1 cellular context compared by ENCODE assay signal in the genomic region with DNA sequence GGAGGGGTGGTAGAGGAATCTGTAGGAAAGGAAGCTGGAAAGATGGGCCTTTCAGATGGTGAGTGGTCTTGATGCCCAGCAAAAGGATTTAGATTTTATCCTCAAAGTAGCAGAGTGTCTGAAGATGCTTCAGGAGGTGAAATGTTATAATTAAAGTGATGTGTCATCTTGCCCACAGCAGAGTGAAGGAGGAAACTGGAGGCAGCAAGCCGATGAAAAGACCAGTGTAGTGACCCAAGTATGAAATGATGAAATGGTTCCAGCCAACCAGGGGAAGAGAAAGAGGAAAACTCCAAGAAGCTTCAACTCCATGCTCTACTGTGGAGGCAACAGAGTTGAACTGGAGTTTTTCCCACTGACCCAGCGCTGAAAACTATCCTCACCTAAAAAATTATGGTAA.
TF ChIP-seq lines count a peak whose summit lies in the region.

No MANE protein-coding gene starts in this region.

TF ChIP-seq in H1, 55 proteins besides CTCF, POLR2A, EP300 and RAD21:
- TF ChIP-seq SAP30 (IDR thresholded peaks at IDR 0.05; ENCODE audit: insufficient read depth, insufficient replicate concordance, low read length) (no peak), CREB1 (IDR thresholded peaks at IDR 0.05) (no peak), CEBPB (IDR thresholded peaks at IDR 0.05; ENCODE audit: low read depth, low read length) (no peak), HDAC6 (IDR thresholded peaks at IDR 0.05; ENCODE audit: low read depth, low read length) (no peak)
